In genomic region chr20:4765681-4766080, GRCh38 we compare ENCODE assay signal across 27 cellular contexts. TPM values are rescaled to one million over a fixed set of nuclear protein-coding genes. Genes with fewer than 3 reads are reported as not detected.
DNase-seq lines count a peak whose midpoint lies in the region; ATAC-seq and TF ChIP-seq lines count a peak whose summit lies in the region.
"Had no signal": no experiment of that assay in that cellular context is flagged by ENCODE, and none has a peak within 500 bp of the region (broad histone marks: within the 10 kb centered on the region; RNA-seq: fewer than 3 reads in every experiment).

No MANE protein-coding gene starts in this region.

- DNase-seq in CD14-positive monocyte (ENCODE audit: low spot score): no peak
- no peak for DNase-seq in T-helper 17 cell
- peak; percentile 24 for DNase-seq in islet precursor cell
- no peak for DNase-seq in effector memory CD4-positive, alpha-beta T cell
- DNase-seq in right atrium auricular region (ENCODE audit: low spot score): no peak
- DNase-seq in ureter (ENCODE audit: low spot score): no peak
- DNase-seq: AML-193; CD4-positive, alpha-beta memory T cell; CD4-positive, CD25-positive, alpha-beta regulatory T cell; CD8-positive, alpha-beta memory T cell; COR-L47; DMS 273 treated with DMSO at 0.1 percent for 48 hours; DMS153; DMS53; DMS79; DND-41; EL; GDM1 had no signal

- TF ChIP-seq CTCF in CD14-positive monocyte (IDR thresholded peaks at IDR 0.05): no peak
- no peak for TF ChIP-seq CTCF in right atrium auricular region (IDR thresholded peaks at IDR 0.05)

- peaks cover 0 to 2% (median 0%) of the 10 kb centered on the region in 7 donors for H3K9me3 Mint-ChIP-seq in CD14-positive monocyte

- intact Hi-C loops in CD14-positive monocyte (cut with micrococcal nuclease): no loop called here

- H3K36me3 Mint-ChIP-seq in CD14-positive monocyte (peaks cover 0 to 2% of the 10 kb centered on the region in 2 donors), T-helper 17 cell (ENCODE audit: low read depth) (no peaks in the 10 kb centered on the region)
- H3K36me3 Mint-ChIP-seq: CD4-positive, CD25-positive, alpha-beta regulatory T cell had no signal

- H3K27ac Mint-ChIP-seq in CD14-positive monocyte (peak overlapping the region in 6 of 7 donors; percentile 60 to 95 (median 80)), T-helper 17 cell (peak overlapping the region; percentile 16)
- H3K27ac Mint-ChIP-seq: B cell; CD4-positive, CD25-positive, alpha-beta regulatory T cell; CD8-positive, alpha-beta memory T cell had no signal

- H3K4me3 Mint-ChIP-seq in CD14-positive monocyte (no peak overlapping the region), T-helper 17 cell (no peak overlapping the region)
- H3K4me3 Mint-ChIP-seq: B cell; CD4-positive, alpha-beta memory T cell; CD4-positive, CD25-positive, alpha-beta regulatory T cell; CD8-positive, alpha-beta memory T cell had no signal

- no peak overlapping the region for H3K27ac ChIP-seq in effector memory CD4-positive, alpha-beta T cell (ENCODE audit: insufficient read depth, low read length, poor library complexity, severe bottlenecking)
- no peak overlapping the region for H3K27ac ChIP-seq in right atrium auricular region
- H3K27ac ChIP-seq: 22Rv1, A549, C4-2B had no signal

- peaks cover 0 to 2% (median 0%) of the 10 kb centered on the region in 3 donors for H3K27me3 Mint-ChIP-seq in CD14-positive monocyte (ENCODE audit: low read depth in 3 of 3)
- no peaks in the 10 kb centered on the region for H3K27me3 Mint-ChIP-seq in T-helper 17 cell
- H3K27me3 Mint-ChIP-seq: B cell; CD4-positive, alpha-beta memory T cell; CD8-positive, alpha-beta memory T cell had no signal

- peaks cover 59% of the 10 kb centered on the region for H3K4me1 Mint-ChIP-seq in CD14-positive monocyte
- peaks cover 10% of the 10 kb centered on the region for H3K4me1 Mint-ChIP-seq in T-helper 17 cell

- H3K9me3 ChIP-seq in T-helper 17 cell (ENCODE audit: control insufficient read depth, low read length, poor library complexity, severe bottlenecking) (no peaks in the 10 kb centered on the region), right atrium auricular region (no peaks in the 10 kb centered on the region)
- H3K9me3 ChIP-seq in effector memory CD4-positive, alpha-beta T cell (ENCODE audit: control insufficient read depth, low read length): no peaks in the 10 kb centered on the region

- H3K27me3 ChIP-seq in effector memory CD4-positive, alpha-beta T cell (replicated peaks; ENCODE audit: control insufficient read depth, insufficient read depth, low read length, poor library complexity, severe bottlenecking): no peaks in the 10 kb centered on the region
- H3K27me3 ChIP-seq in right atrium auricular region: no peaks in the 10 kb centered on the region
- H3K27me3 ChIP-seq: BLaER1 treated with 17β-estradiol and CSF1 and Interleukin-3, amounts not matched to agents 10 nM and 100 nM had no signal

- no peaks in the 10 kb centered on the region for H3K4me1 ChIP-seq in effector memory CD4-positive, alpha-beta T cell (ENCODE audit: control insufficient read depth, insufficient read depth, low read length, poor library complexity, severe bottlenecking)
- H3K4me1 ChIP-seq in right atrium auricular region: peaks cover 0 to 6% of the 10 kb centered on the region in 2 donors

- H3K36me3 ChIP-seq in effector memory CD4-positive, alpha-beta T cell (ENCODE audit: control insufficient read depth, insufficient read depth, low read length): no peaks in the 10 kb centered on the region
- H3K36me3 ChIP-seq in right atrium auricular region: no peaks in the 10 kb centered on the region
- H3K36me3 ChIP-seq: BLaER1 treated with 17β-estradiol and CSF1 and Interleukin-3, amounts not matched to agents 10 nM and 100 nM had no signal

- no peak for ATAC-seq in T-helper 17 cell
- ATAC-seq: A549, GM12878 had no signal

- no peak overlapping the region for H3K4me3 ChIP-seq in effector memory CD4-positive, alpha-beta T cell (ENCODE audit: insufficient read depth, low read depth, low read length, poor library complexity, severe bottlenecking)
- no peak overlapping the region for H3K4me3 ChIP-seq in right atrium auricular region
- H3K4me3 ChIP-seq: A549; BLaER1 treated with 17β-estradiol and CSF1 and Interleukin-3, amounts not matched to agents 10 nM and 100 nM; GM12878 had no signal

RNA-seq across cellular contexts. Expression of gene PRND, which starts 44.0 kb away (rescaled TPM):
- not detected for polyA plus RNA-seq in CD14-positive monocyte
- not detected for total RNA-seq in T-helper 17 cell
- total RNA-seq in right atrium auricular region: not detected
- total RNA-seq in ureter: not detected
- total RNA-seq: B cell; CD4-positive, alpha-beta memory T cell; CD4-positive, CD25-positive, alpha-beta regulatory T cell; CD8-positive, alpha-beta memory T cell; Daoy; G401; GM12878 had no signal
- polyA plus RNA-seq: A549, BJ, GM12878 had no signal

RNA-seq across cellular contexts. Expression of gene RASSF2, which starts 57.7 kb away (rescaled TPM):
- 100 to 1,000 TPM; 167 to 214 TPM for polyA plus RNA-seq in CD14-positive monocyte
- 10 to 100 TPM; 30.6 to 34.4 TPM for total RNA-seq in T-helper 17 cell
- 10 to 100 TPM in 1 of 2 donors, 1 to 10 TPM in 1; 5.7 to 10.3 TPM for total RNA-seq in right atrium auricular region
- 13.9 TPM for total RNA-seq in ureter
